Comparison of ENCODE assay signal across 4 cellular contexts in the genomic region with DNA sequence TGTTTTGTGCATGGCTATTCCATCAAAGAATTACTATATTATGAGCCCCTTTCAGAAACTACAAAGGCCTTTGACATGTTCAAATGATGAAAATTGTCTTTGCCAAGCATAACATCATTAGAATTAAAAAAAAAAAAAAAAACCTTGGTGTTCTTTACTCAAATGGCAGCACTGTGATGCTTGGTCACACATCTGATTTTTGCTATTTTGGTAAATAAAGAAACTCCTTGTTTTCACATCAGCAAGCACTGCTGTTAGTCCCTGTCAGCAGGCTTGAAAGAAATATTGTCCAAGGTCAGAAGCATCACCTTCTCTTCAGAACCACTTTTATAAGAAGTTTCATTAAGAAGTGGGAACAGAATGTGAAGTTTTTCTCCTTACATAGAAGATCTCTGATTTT.
"Had no signal": no experiment of that assay in that cellular context is flagged by ENCODE, and none has a peak within 500 bp of the region (broad histone marks: within the 10 kb centered on the region; RNA-seq: fewer than 3 reads in every experiment).

No MANE protein-coding gene starts in this region.

- H3K27ac Mint-ChIP-seq: GM23338, H9 had no signal

- H3K4me1 Mint-ChIP-seq: GM23338, H9 had no signal

- DNase-seq: H9, HCEC 1CT, IMR-90 had no signal

- H3K4me3 Mint-ChIP-seq: GM23338, H9 had no signal
